23 cellular contexts compared by ENCODE assay signal in genomic region chr10:100662067-100662466, GRCh38.
DNase-seq lines count a peak whose midpoint lies in the region; TF ChIP-seq lines count a peak whose summit lies in the region.
"Had no signal": no experiment of that assay in that cellular context is flagged by ENCODE, and none has a peak within 500 bp of the region (broad histone marks: within the 10 kb centered on the region; RNA-seq: fewer than 3 reads in every experiment).

No MANE protein-coding gene starts in this region.

- no peak overlapping the region for H3K27ac ChIP-seq in HEK293 (ENCODE audit: extremely low read depth, low read depth, low read length)
- no peak overlapping the region for H3K27ac ChIP-seq in brain microvascular endothelial cell
- H3K27ac ChIP-seq: Peyer's patch, SK-N-MC had no signal

- H3K36me3 ChIP-seq in HEK293 (ENCODE audit: control insufficient read depth in 2 of 2, insufficient read depth in 1 of 2, low read length in 2 of 2) (no peaks in the 10 kb centered on the region), brain microvascular endothelial cell (replicated peaks) (no peaks in the 10 kb centered on the region)
- H3K36me3 ChIP-seq: BE2C, Peyer's patch had no signal

- POLR2A ChIA-PET in HEK293 (lab: Yijun Ruan, JAX), result no interaction called here

- H3K4me3 ChIP-seq in HEK293 (ENCODE audit: low read depth, low read length) (no peak overlapping the region), brain microvascular endothelial cell (ENCODE audit: low read depth, low read length) (no peak overlapping the region)
- H3K4me3 ChIP-seq: GM23338, Peyer's patch, SK-N-MC had no signal

- DNase-seq in NCI-H2227 (lab: John Stamatoyannopoulos, UW; ENCODE audit: unreplicated experiment) (peak; percentile 71), kidney glomerular epithelial cell (lab: John Stamatoyannopoulos, UW) (peak; percentile 31), renal cortical epithelial cell (ENCODE audit: low read depth) (peak; percentile 54), AG08395 (ENCODE audit: low spot score) (no peak), brain microvascular endothelial cell (no peak), cortex of kidney (lab: John Stamatoyannopoulos, UW) (no peak)
- DNase-seq: CD8-positive, alpha-beta memory T cell; DMS 273 treated with DMSO at 0.1 percent for 48 hours; DMS79; EL; GDM1; HCEC 1CT; Karpas-422; NCI-H1105 treated with DMSO at 0.1 percent for 48 hours; NCI-H2029 treated with DMSO at 0.1 percent for 48 hours; NCI-H2171; NCI-H524 treated with DMSO at 0.1 percent for 48 hours; Peyer's patch; SHP77 treated with DMSO at 0.1 percent for 48 hours had no signal

- H3K27me3 ChIP-seq in brain microvascular endothelial cell (replicated peaks), result peaks cover 55% of the 10 kb centered on the region
- H3K27me3 ChIP-seq: BE2C had no signal

- CTCF ChIA-PET in HEK293 (lab: Yijun Ruan, JAX), result interaction anchor here (0.6 kb wide), 1 partner anchor 355 kb away, joined by 3 read pairs; no protein-coding TSS in a partner anchor

- TF ChIP-seq CTCF in HEK293 (tag by site-specific recombination; IDR thresholded peaks at IDR 0.05) (no peak), brain microvascular endothelial cell (IDR thresholded peaks at IDR 0.05; ENCODE audit: low read depth, low read length, missing control alignments) (no peak)

- H3K4me1 ChIP-seq in HEK293 (ENCODE audit: control insufficient read depth, insufficient read depth, low read length), result no peaks in the 10 kb centered on the region
- H3K4me1 ChIP-seq: Peyer's patch had no signal

- no peaks in the 10 kb centered on the region for H3K9me3 ChIP-seq in HEK293 (ENCODE audit: control insufficient read depth, insufficient read depth, low read depth, low read length)
- H3K9me3 ChIP-seq: BE2C, Peyer's patch had no signal

- in situ Hi-C loops in brain microvascular endothelial cell (cut with HindIII; ENCODE audit: low pct_ligation_motif_present, low sequenced_read_pairs), result no loop called here

TF ChIP-seq in HEK293, 187 proteins besides CTCF, POLR2A, EP300 and RAD21:
- no peak for TF ChIP-seq ZNF654 (tag by site-specific recombination; IDR thresholded peaks at IDR 0.05; ENCODE audit: low read depth)
- TF ChIP-seq, protein P1, sequence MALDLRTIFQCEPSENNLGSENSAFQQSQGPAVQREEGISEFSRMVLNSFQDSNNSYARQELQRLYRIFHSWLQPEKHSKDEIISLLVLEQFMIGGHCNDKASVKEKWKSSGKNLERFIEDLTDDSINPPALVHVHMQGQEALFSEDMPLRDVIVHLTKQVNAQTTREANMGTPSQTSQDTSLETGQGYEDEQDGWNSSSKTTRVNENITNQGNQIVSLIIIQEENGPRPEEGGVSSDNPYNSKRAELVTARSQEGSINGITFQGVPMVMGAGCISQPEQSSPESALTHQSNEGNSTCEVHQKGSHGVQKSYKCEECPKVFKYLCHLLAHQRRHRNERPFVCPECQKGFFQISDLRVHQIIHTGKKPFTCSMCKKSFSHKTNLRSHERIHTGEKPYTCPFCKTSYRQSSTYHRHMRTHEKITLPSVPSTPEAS (tag by site-specific recombination; IDR thresholded peaks at IDR 0.05), result peak; percentile 76
- no peak for TF ChIP-seq ZNF114 (tag by site-specific recombination; IDR thresholded peaks at IDR 0.05)
- peak; percentile 42 for TF ChIP-seq SP7 (tag by site-specific recombination; IDR thresholded peaks at IDR 0.05)
- peak; percentile 82 for TF ChIP-seq ZFHX2 (tag by site-specific recombination; conservative IDR thresholded peaks at IDR 0.05)
- no peak for TF ChIP-seq ZNF23 (tag by site-specific recombination; IDR thresholded peaks at IDR 0.05; ENCODE audit: borderline replicate concordance)
- peak; percentile 83 for TF ChIP-seq EGR2 (tag by site-specific recombination; IDR thresholded peaks at IDR 0.05; ENCODE audit: low read depth)
- TF ChIP-seq KLF1 (tag by site-specific recombination; IDR thresholded peaks at IDR 0.05), result peak; percentile 94
- peak; percentile 86 for TF ChIP-seq ZIC2 (tag by site-specific recombination; IDR thresholded peaks at IDR 0.05)
- TF ChIP-seq, protein P2, sequence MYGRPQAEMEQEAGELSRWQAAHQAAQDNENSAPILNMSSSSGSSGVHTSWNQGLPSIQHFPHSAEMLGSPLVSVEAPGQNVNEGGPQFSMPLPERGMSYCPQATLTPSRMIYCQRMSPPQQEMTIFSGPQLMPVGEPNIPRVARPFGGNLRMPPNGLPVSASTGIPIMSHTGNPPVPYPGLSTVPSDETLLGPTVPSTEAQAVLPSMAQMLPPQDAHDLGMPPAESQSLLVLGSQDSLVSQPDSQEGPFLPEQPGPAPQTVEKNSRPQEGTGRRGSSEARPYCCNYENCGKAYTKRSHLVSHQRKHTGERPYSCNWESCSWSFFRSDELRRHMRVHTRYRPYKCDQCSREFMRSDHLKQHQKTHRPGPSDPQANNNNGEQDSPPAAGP (tag by site-specific recombination; IDR thresholded peaks at IDR 0.05), result 0 out of 2 replicates have a peak, but pooled peaks have one; percentile 33

Comparison
In these comparisons a context has a peak if more than half of its experiments do, and no peak if none do; other contexts are left out.
1. DNase-seq: peak in NCI-H2227 (single experiment), kidney glomerular epithelial cell (single experiment) and renal cortical epithelial cell (single experiment); none in AG08395 (single experiment), brain microvascular endothelial cell (single experiment) and cortex of kidney (single experiment).